In genomic region chr19:48424694-48425219, GRCh38 we compare ENCODE assay signal across 10 cellular contexts. TPM values are rescaled to one million over a fixed set of nuclear protein-coding genes. Genes with fewer than 3 reads are reported as not detected.
DNase-seq lines count a peak whose midpoint lies in the region; ATAC-seq, FAIRE-seq and TF ChIP-seq lines count a peak whose summit lies in the region.
"Had no signal": no experiment of that assay in that cellular context is flagged by ENCODE, and none has a peak within 500 bp of the region (broad histone marks: within the 10 kb centered on the region; RNA-seq: fewer than 3 reads in every experiment).

No MANE protein-coding gene starts in this region.

- no peaks in the 10 kb centered on the region for H3K79me2 ChIP-seq in HepG2 (ENCODE audit: insufficient read depth, low read length)

- intact Hi-C loops in right lobe of liver (cut with DNase I) (no loop called here), HepG2 (cut with micrococcal nuclease; ENCODE audit: unreplicated experiment) (no loop called here), esophagus muscularis mucosa (cut with DNase I) (no loop called here)

- H3K9ac ChIP-seq in HepG2 (ENCODE audit: insufficient read depth, low read depth, low read length) = no peak overlapping the region

- TF ChIP-seq EP300 in HepG2 (IDR thresholded peaks at IDR 0.05; ENCODE audit: low read depth in 2 of 2, low read length in 2 of 2) (no peak), HepG2 (CRISPR knock-in tag; IDR thresholded peaks at IDR 0.05; ENCODE audit: borderline replicate concordance) (no peak), esophagus muscularis mucosa (IDR thresholded peaks at IDR 0.05) (no peak)

- no peak for TF ChIP-seq RAD21 in HepG2 (CRISPR knock-in tag; IDR thresholded peaks at IDR 0.05)

- FAIRE-seq in HepG2 (lab: Jason Lieb, UNC) = no peak
- FAIRE-seq: G401.6 had no signal

- H4K20me1 ChIP-seq in HepG2 (ENCODE audit: insufficient read depth, low read length) = no peaks in the 10 kb centered on the region

- 32% methylated on average over 7 of the region's 8 CpGs for WGBS in right lobe of liver (ENCODE audit: insufficient coverage, low coverage, low lambda C conversion rate, missing lambda C conversion rate)
- WGBS in HepG2 (ENCODE audit: low lambda C conversion rate) = 73% methylated on average over 8 of the region's 8 CpGs
- 31% methylated on average over 8 of the region's 8 CpGs for WGBS in esophagus muscularis mucosa

- peak overlapping the region in 1 of 3 donors; percentile 27 for H3K27ac ChIP-seq in right lobe of liver
- no peak overlapping the region for H3K27ac ChIP-seq in HepG2 (ENCODE audit: extremely low read length, insufficient read depth, low read length)
- H3K27ac ChIP-seq in RWPE2 (ENCODE audit: poor library complexity, severe bottlenecking) = peak overlapping the region; percentile 53
- H3K27ac ChIP-seq in esophagus muscularis mucosa (replicated peaks in 1 of 4) = no peak overlapping the region

- H3K4me2 ChIP-seq in HepG2 (ENCODE audit: low read depth, low read length) = no peak overlapping the region; the same call in 1 of the 2 replicates

- H2AFZ ChIP-seq in HepG2 (ENCODE audit: low read length) = no peak overlapping the region

- ATAC-seq in right lobe of liver (peak; percentile 46 to 79 (median 73)), HepG2 (no peak), RWPE2 (ENCODE audit: low read depth) (peak; percentile 83)

- H3K4me3 ChIP-seq in right lobe of liver (no peak overlapping the region), HepG2 (replicated peaks in 1 of 3; ENCODE audit: insufficient read depth in 1 of 3, low read depth in 2 of 3, low read length in 3 of 3) (no peak overlapping the region), RWPE2 (ENCODE audit: severe bottlenecking) (no peak overlapping the region), esophagus muscularis mucosa (no peak overlapping the region)

- in situ Hi-C loops in HepG2 (cut with HindIII; ENCODE audit: extremely low pct_ligation_motif_present, low pct_unique_long_range_greater_than_20kb) = no loop called here

- H3K36me3 ChIP-seq in right lobe of liver (no peaks in the 10 kb centered on the region), HepG2 (replicated peaks in 1 of 2; ENCODE audit: control insufficient read depth in 1 of 2, insufficient read depth in 2 of 2, low read length in 2 of 2) (no peaks in the 10 kb centered on the region), RWPE2 (ENCODE audit: low read depth) (no peaks in the 10 kb centered on the region), esophagus muscularis mucosa (no peaks in the 10 kb centered on the region)

- TF ChIP-seq POLR2A in right lobe of liver (IDR thresholded peaks at IDR 0.05) = no peak
- TF ChIP-seq POLR2A in HepG2 (IDR thresholded peaks at IDR 0.05; ENCODE audit: insufficient read depth in 1 of 2, low read depth in 2 of 2, low read length in 2 of 2) = no peak
- no peak for TF ChIP-seq POLR2A in esophagus muscularis mucosa (IDR thresholded peaks at IDR 0.05; ENCODE audit: low read depth)

- DNase-seq in right lobe of liver (no peak), HepG2 (ENCODE audit: low spot score) (no peak), RWPE2 (ENCODE audit: low spot score) (no peak), glomerular visceral epithelial cell (ENCODE audit: extremely low spot score) (peak; percentile 73), NCI-H1048 (lab: John Stamatoyannopoulos, UW) (no peak), esophagus muscularis mucosa (ENCODE audit: extremely low spot score) (no peak), DMS114 treated with DMSO at 0.1 percent for 48 hours (lab: John Stamatoyannopoulos, UW; ENCODE audit: unreplicated experiment) (no peak)
- DNase-seq in stimulated activated CD4-positive, alpha-beta T cell treated with anti-CD3 and anti-CD28 coated beads, Interleukin-15, amount 100 ng/mL, for 24 hours = no peak
- DNase-seq: activated naive CD4-positive, alpha-beta T cell treated with Interleukin-2 at 50 U/mL for 16 hours had no signal

- no peaks in the 10 kb centered on the region for H3K9me3 ChIP-seq in right lobe of liver
- no peaks in the 10 kb centered on the region for H3K9me3 ChIP-seq in HepG2 (ENCODE audit: low read length)
- H3K9me3 ChIP-seq in RWPE2 (ENCODE audit: severe bottlenecking) = no peaks in the 10 kb centered on the region
- no peaks in the 10 kb centered on the region for H3K9me3 ChIP-seq in esophagus muscularis mucosa

- POLR2A ChIA-PET in HepG2 (lab: Yijun Ruan, JAX) = no interaction called here

- no peaks in the 10 kb centered on the region for H3K4me1 ChIP-seq in right lobe of liver
- H3K4me1 ChIP-seq in HepG2 (ENCODE audit: insufficient read depth, low read length) = 0 out of 2 replicates have a peak, but pooled peaks cover 6% of the 10 kb centered on the region
- peaks cover 6% of the 10 kb centered on the region for H3K4me1 ChIP-seq in RWPE2 (ENCODE audit: insufficient read depth, poor library complexity, severe bottlenecking)
- no peaks in the 10 kb centered on the region for H3K4me1 ChIP-seq in esophagus muscularis mucosa

- BruUV-seq in HepG2 (replicated peaks; lab: Mats Ljungman, UMichigan) = no TSS peak

- TF ChIP-seq CTCF in right lobe of liver (IDR thresholded peaks at IDR 0.05) (no peak), HepG2 (CRISPR knock-in tag; IDR thresholded peaks at IDR 0.05) (no peak), RWPE2 (IDR thresholded peaks at IDR 0.05; ENCODE audit: poor library complexity, severe bottlenecking) (no peak), esophagus muscularis mucosa (IDR thresholded peaks at IDR 0.05) (no peak)

- CTCF ChIA-PET in HepG2 (lab: Yijun Ruan, JAX; ENCODE audit: low intra/inter-chr PET ratio, low total read pairs) = no interaction called here

- no peaks in the 10 kb centered on the region for H3K27me3 ChIP-seq in right lobe of liver
- no peaks in the 10 kb centered on the region for H3K27me3 ChIP-seq in HepG2 (ENCODE audit: control insufficient read depth in 1 of 2, insufficient read depth in 2 of 2, low read length in 2 of 2)
- no peaks in the 10 kb centered on the region for H3K27me3 ChIP-seq in RWPE2 (ENCODE audit: insufficient read depth, poor library complexity, severe bottlenecking)
- no peaks in the 10 kb centered on the region for H3K27me3 ChIP-seq in esophagus muscularis mucosa

RNA-seq across cellular contexts. Expression of gene GRWD1, which starts 21.0 kb away (rescaled TPM):
- total RNA-seq in right lobe of liver (10 to 100 TPM; 14.7 to 31.0 (median 17.6) TPM), HepG2 (2016; rRNA removed; fragmentation: Illumina TruSeq; extraction: Trizol) (46.6 and 52.3 TPM in 2 replicates), esophagus muscularis mucosa (10 to 100 TPM; 19.5 to 42.9 (median 31.7) TPM)
- 5.2 and 5.4 TPM in 2 replicates for total RNA-seq in HepG2 (2016; cell fraction: cytosol; rRNA removed; fragmentation: Illumina TruSeq; extraction: Trizol; ENCODE audit: low read depth)
- total RNA-seq in HepG2 (2016; cell fraction: insoluble cytoplasmic fraction; rRNA removed; fragmentation: Illumina TruSeq; extraction: Trizol) = 41.4 and 47.5 TPM in 2 replicates
- total RNA-seq in HepG2 (2016; cell fraction: membrane; rRNA removed; fragmentation: Illumina TruSeq; extraction: Trizol) = 11.1 and 15.5 TPM in 2 replicates
- 19.7 and 21.0 TPM in 2 replicates for total RNA-seq in HepG2 (2016; cell fraction: nucleus; rRNA removed; fragmentation: Illumina TruSeq; extraction: Trizol)
- 10.8 and 13.4 TPM in 2 replicates for polyA plus RNA-seq in HepG2 (2011; rRNA removed)
- polyA plus RNA-seq in HepG2 (2011; cell fraction: cytosol; rRNA removed) = 10.4 and 13.0 TPM in 2 replicates
- 13.4 and 14.2 TPM in 2 replicates for polyA plus RNA-seq in HepG2 (2011; cell fraction: nucleus; rRNA removed)
- 13.3 and 14.3 TPM in 2 replicates for polyA plus RNA-seq in HepG2 (2012)
- 4.1 and 4.4 TPM in 2 replicates for polyA plus RNA-seq in HepG2 (2016; cell fraction: cytosol; fragmentation: Illumina TruSeq; extraction: Trizol; ENCODE audit: low read depth)
- polyA plus RNA-seq in HepG2 (2016; cell fraction: insoluble cytoplasmic fraction; fragmentation: Illumina TruSeq; extraction: Trizol; ENCODE audit: low read depth) = 36.7 and 46.2 TPM in 2 replicates
- 5.9 and 7.9 TPM in 2 replicates for polyA plus RNA-seq in HepG2 (2016; cell fraction: membrane; fragmentation: Illumina TruSeq; extraction: Trizol; ENCODE audit: low read depth)
- 23.1 and 26.5 TPM in 2 replicates for polyA plus RNA-seq in HepG2 (2016; cell fraction: nucleus; fragmentation: Illumina TruSeq; extraction: Trizol; ENCODE audit: insufficient read depth, low read depth)
- 25.6 and 30.2 TPM in 2 replicates for polyA minus RNA-seq in HepG2 (2011; rRNA and poly(A)+ RNA removed; ENCODE audit: low replicate concordance)
- 12.1 and 17.9 TPM in 2 replicates for polyA minus RNA-seq in HepG2 (2011; cell fraction: cytosol; rRNA and poly(A)+ RNA removed)
- 13.7 and 20.3 TPM in 2 replicates for polyA minus RNA-seq in HepG2 (2011; cell fraction: nucleus; rRNA and poly(A)+ RNA removed)

RNA-seq across cellular contexts. Expression of gene KCNJ14, which starts 30.6 kb away (rescaled TPM):
- total RNA-seq in right lobe of liver = under 1 TPM; 0.22 to 0.44 (median 0.31) TPM
- 0.17 and 0.20 TPM in 2 replicates for total RNA-seq in HepG2 (2016; rRNA removed; fragmentation: Illumina TruSeq; extraction: Trizol)
- 0.09 TPM in 1 of 2 replicates, not detected in the other for total RNA-seq in HepG2 (2016; cell fraction: cytosol; rRNA removed; fragmentation: Illumina TruSeq; extraction: Trizol; ENCODE audit: low read depth)
- total RNA-seq in HepG2 (2016; cell fraction: insoluble cytoplasmic fraction; rRNA removed; fragmentation: Illumina TruSeq; extraction: Trizol) = 0.15 and 0.19 TPM in 2 replicates
- 0.10 and 0.15 TPM in 2 replicates for total RNA-seq in HepG2 (2016; cell fraction: membrane; rRNA removed; fragmentation: Illumina TruSeq; extraction: Trizol)
- 0.25 and 0.43 TPM in 2 replicates for total RNA-seq in HepG2 (2016; cell fraction: nucleus; rRNA removed; fragmentation: Illumina TruSeq; extraction: Trizol)
- polyA plus RNA-seq in HepG2 (2011; rRNA removed) = 0.46 and 0.51 TPM in 2 replicates
- 0.14 and 0.17 TPM in 2 replicates for polyA plus RNA-seq in HepG2 (2011; cell fraction: cytosol; rRNA removed)
- 3.1 and 3.8 TPM in 2 replicates for polyA plus RNA-seq in HepG2 (2011; cell fraction: nucleus; rRNA removed)
- polyA plus RNA-seq in HepG2 (2012) = 0.72 and 0.89 TPM in 2 replicates
- 0.03 TPM in 1 of 2 replicates, not detected in the other for polyA plus RNA-seq in HepG2 (2016; cell fraction: cytosol; fragmentation: Illumina TruSeq; extraction: Trizol; ENCODE audit: low read depth)
- 0.05 and 0.12 TPM in 2 replicates for polyA plus RNA-seq in HepG2 (2016; cell fraction: insoluble cytoplasmic fraction; fragmentation: Illumina TruSeq; extraction: Trizol; ENCODE audit: low read depth)
- 0.11 TPM in 1 of 2 replicates, not detected in the other for polyA plus RNA-seq in HepG2 (2016; cell fraction: membrane; fragmentation: Illumina TruSeq; extraction: Trizol; ENCODE audit: low read depth)
- polyA plus RNA-seq in HepG2 (2016; cell fraction: nucleus; fragmentation: Illumina TruSeq; extraction: Trizol; ENCODE audit: insufficient read depth, low read depth) = 0.65 and 0.97 TPM in 2 replicates
- 3.6 TPM in 2 replicates for polyA minus RNA-seq in HepG2 (2011; rRNA and poly(A)+ RNA removed; ENCODE audit: low replicate concordance)
- 0.20 and 0.35 TPM in 2 replicates for polyA minus RNA-seq in HepG2 (2011; cell fraction: cytosol; rRNA and poly(A)+ RNA removed)
- polyA minus RNA-seq in HepG2 (2011; cell fraction: nucleus; rRNA and poly(A)+ RNA removed) = 2.0 and 2.4 TPM in 2 replicates
- under 1 TPM; 0.42 to 0.86 (median 0.51) TPM for total RNA-seq in esophagus muscularis mucosa

RNA-seq across cellular contexts. Expression of gene GRIN2D, which starts 31.3 kb away (rescaled TPM):
- total RNA-seq in right lobe of liver (under 1 TPM; 0.09 to 0.29 (median 0.22) TPM), HepG2 (2016; rRNA removed; fragmentation: Illumina TruSeq; extraction: Trizol) (0.02 TPM in 1 of 2 replicates, not detected in the other), esophagus muscularis mucosa (under 1 TPM; 0.19 to 0.42 (median 0.37) TPM)
- under 0.01 TPM in 1 of 2 replicates, not detected in the other for total RNA-seq in HepG2 (2016; cell fraction: cytosol; rRNA removed; fragmentation: Illumina TruSeq; extraction: Trizol; ENCODE audit: low read depth)
- total RNA-seq in HepG2 (2016; cell fraction: insoluble cytoplasmic fraction; rRNA removed; fragmentation: Illumina TruSeq; extraction: Trizol) = 0.04 TPM in 1 of 2 replicates, not detected in the other
- total RNA-seq in HepG2 (2016; cell fraction: membrane; rRNA removed; fragmentation: Illumina TruSeq; extraction: Trizol) = 0.03 and 0.06 TPM in 2 replicates
- 0.09 and 0.22 TPM in 2 replicates for total RNA-seq in HepG2 (2016; cell fraction: nucleus; rRNA removed; fragmentation: Illumina TruSeq; extraction: Trizol)
- polyA plus RNA-seq in HepG2 (2011; rRNA removed) = 0.08 and 0.13 TPM in 2 replicates
- polyA plus RNA-seq in HepG2 (2011; cell fraction: cytosol; rRNA removed) = 0.05 and 0.06 TPM in 2 replicates
- polyA plus RNA-seq in HepG2 (2011; cell fraction: nucleus; rRNA removed) = 0.43 and 0.61 TPM in 2 replicates
- polyA plus RNA-seq in HepG2 (2012) = 0.29 and 0.34 TPM in 2 replicates
- 0.03 TPM in 2 replicates for polyA plus RNA-seq in HepG2 (2016; cell fraction: cytosol; fragmentation: Illumina TruSeq; extraction: Trizol; ENCODE audit: low read depth)
- 0.05 and 0.13 TPM in 2 replicates for polyA plus RNA-seq in HepG2 (2016; cell fraction: insoluble cytoplasmic fraction; fragmentation: Illumina TruSeq; extraction: Trizol; ENCODE audit: low read depth)
- polyA plus RNA-seq in HepG2 (2016; cell fraction: membrane; fragmentation: Illumina TruSeq; extraction: Trizol; ENCODE audit: low read depth) = 0.07 TPM in 1 of 2 replicates, not detected in the other
- 0.31 TPM in 2 replicates for polyA plus RNA-seq in HepG2 (2016; cell fraction: nucleus; fragmentation: Illumina TruSeq; extraction: Trizol; ENCODE audit: insufficient read depth, low read depth)
- 0.40 and 0.44 TPM in 2 replicates for polyA minus RNA-seq in HepG2 (2011; rRNA and poly(A)+ RNA removed; ENCODE audit: low replicate concordance)
- polyA minus RNA-seq in HepG2 (2011; cell fraction: cytosol; rRNA and poly(A)+ RNA removed) = 0.10 and 0.26 TPM in 2 replicates
- 0.12 and 0.13 TPM in 2 replicates for polyA minus RNA-seq in HepG2 (2011; cell fraction: nucleus; rRNA and poly(A)+ RNA removed)

RNA-seq across cellular contexts. Expression of gene KDELR1, which starts 33.4 kb away (rescaled TPM):
- total RNA-seq in right lobe of liver (10 to 100 TPM; 69.1 to 83.1 (median 77.1) TPM), HepG2 (2016; rRNA removed; fragmentation: Illumina TruSeq; extraction: Trizol) (70.8 and 134 TPM in 2 replicates), esophagus muscularis mucosa (100 to 1,000 TPM in 1 of 4 donors, 10 to 100 TPM in 3; 55.2 to 105 (median 77.6) TPM)
- total RNA-seq in HepG2 (2016; cell fraction: cytosol; rRNA removed; fragmentation: Illumina TruSeq; extraction: Trizol; ENCODE audit: low read depth) = 55.9 and 57.5 TPM in 2 replicates
- 61.8 and 132 TPM in 2 replicates for total RNA-seq in HepG2 (2016; cell fraction: insoluble cytoplasmic fraction; rRNA removed; fragmentation: Illumina TruSeq; extraction: Trizol)
- 111 and 112 TPM in 2 replicates for total RNA-seq in HepG2 (2016; cell fraction: membrane; rRNA removed; fragmentation: Illumina TruSeq; extraction: Trizol)
- total RNA-seq in HepG2 (2016; cell fraction: nucleus; rRNA removed; fragmentation: Illumina TruSeq; extraction: Trizol) = 125 and 150 TPM in 2 replicates
- polyA plus RNA-seq in HepG2 (2011; rRNA removed) = 185 and 212 TPM in 2 replicates
- 168 and 179 TPM in 2 replicates for polyA plus RNA-seq in HepG2 (2011; cell fraction: cytosol; rRNA removed)
- polyA plus RNA-seq in HepG2 (2011; cell fraction: nucleus; rRNA removed) = 94.7 and 95.7 TPM in 2 replicates
- 187 and 197 TPM in 2 replicates for polyA plus RNA-seq in HepG2 (2012)
- polyA plus RNA-seq in HepG2 (2016; cell fraction: cytosol; fragmentation: Illumina TruSeq; extraction: Trizol; ENCODE audit: low read depth) = 130 and 136 TPM in 2 replicates
- polyA plus RNA-seq in HepG2 (2016; cell fraction: insoluble cytoplasmic fraction; fragmentation: Illumina TruSeq; extraction: Trizol; ENCODE audit: low read depth) = 151 and 179 TPM in 2 replicates
- polyA plus RNA-seq in HepG2 (2016; cell fraction: membrane; fragmentation: Illumina TruSeq; extraction: Trizol; ENCODE audit: low read depth) = 209 and 221 TPM in 2 replicates
- polyA plus RNA-seq in HepG2 (2016; cell fraction: nucleus; fragmentation: Illumina TruSeq; extraction: Trizol; ENCODE audit: insufficient read depth, low read depth) = 421 and 451 TPM in 2 replicates
- 143 and 261 TPM in 2 replicates for polyA minus RNA-seq in HepG2 (2011; rRNA and poly(A)+ RNA removed; ENCODE audit: low replicate concordance)
- 129 and 135 TPM in 2 replicates for polyA minus RNA-seq in HepG2 (2011; cell fraction: cytosol; rRNA and poly(A)+ RNA removed)
- polyA minus RNA-seq in HepG2 (2011; cell fraction: nucleus; rRNA and poly(A)+ RNA removed) = 29.5 and 36.8 TPM in 2 replicates

RNA-seq across cellular contexts. Expression of gene CYTH2, which starts 44.4 kb away (rescaled TPM):
- total RNA-seq in right lobe of liver (10 to 100 TPM in 5 of 6 experiments, 1 to 10 TPM in 1; 7.7 to 22.7 (median 13.5) TPM), HepG2 (2016; rRNA removed; fragmentation: Illumina TruSeq; extraction: Trizol) (9.6 and 16.5 TPM in 2 replicates), esophagus muscularis mucosa (10 to 100 TPM; 40.1 to 50.7 (median 48.4) TPM)
- total RNA-seq in HepG2 (2016; cell fraction: cytosol; rRNA removed; fragmentation: Illumina TruSeq; extraction: Trizol; ENCODE audit: low read depth) = 2.8 and 3.0 TPM in 2 replicates
- total RNA-seq in HepG2 (2016; cell fraction: insoluble cytoplasmic fraction; rRNA removed; fragmentation: Illumina TruSeq; extraction: Trizol) = 8.4 and 15.9 TPM in 2 replicates
- total RNA-seq in HepG2 (2016; cell fraction: membrane; rRNA removed; fragmentation: Illumina TruSeq; extraction: Trizol) = 4.9 and 7.0 TPM in 2 replicates
- total RNA-seq in HepG2 (2016; cell fraction: nucleus; rRNA removed; fragmentation: Illumina TruSeq; extraction: Trizol) = 16.4 and 17.2 TPM in 2 replicates
- polyA plus RNA-seq in HepG2 (2011; rRNA removed) = 39.3 and 48.3 TPM in 2 replicates
- 18.2 and 20.7 TPM in 2 replicates for polyA plus RNA-seq in HepG2 (2011; cell fraction: cytosol; rRNA removed)
- polyA plus RNA-seq in HepG2 (2011; cell fraction: nucleus; rRNA removed) = 185 and 188 TPM in 2 replicates
- polyA plus RNA-seq in HepG2 (2012) = 26.4 and 29.2 TPM in 2 replicates
- polyA plus RNA-seq in HepG2 (2016; cell fraction: cytosol; fragmentation: Illumina TruSeq; extraction: Trizol; ENCODE audit: low read depth) = 3.2 and 3.5 TPM in 2 replicates
- polyA plus RNA-seq in HepG2 (2016; cell fraction: insoluble cytoplasmic fraction; fragmentation: Illumina TruSeq; extraction: Trizol; ENCODE audit: low read depth) = 14.6 and 14.8 TPM in 2 replicates
- 6.2 and 6.8 TPM in 2 replicates for polyA plus RNA-seq in HepG2 (2016; cell fraction: membrane; fragmentation: Illumina TruSeq; extraction: Trizol; ENCODE audit: low read depth)
- polyA plus RNA-seq in HepG2 (2016; cell fraction: nucleus; fragmentation: Illumina TruSeq; extraction: Trizol; ENCODE audit: insufficient read depth, low read depth) = 61.4 and 71.7 TPM in 2 replicates
- 37.0 and 50.0 TPM in 2 replicates for polyA minus RNA-seq in HepG2 (2011; rRNA and poly(A)+ RNA removed; ENCODE audit: low replicate concordance)
- 7.5 and 8.4 TPM in 2 replicates for polyA minus RNA-seq in HepG2 (2011; cell fraction: cytosol; rRNA and poly(A)+ RNA removed)
- polyA minus RNA-seq in HepG2 (2011; cell fraction: nucleus; rRNA and poly(A)+ RNA removed) = 37.6 and 43.0 TPM in 2 replicates
